Comparison of ENCODE assay signal across 8 cellular contexts in the genomic region with DNA sequence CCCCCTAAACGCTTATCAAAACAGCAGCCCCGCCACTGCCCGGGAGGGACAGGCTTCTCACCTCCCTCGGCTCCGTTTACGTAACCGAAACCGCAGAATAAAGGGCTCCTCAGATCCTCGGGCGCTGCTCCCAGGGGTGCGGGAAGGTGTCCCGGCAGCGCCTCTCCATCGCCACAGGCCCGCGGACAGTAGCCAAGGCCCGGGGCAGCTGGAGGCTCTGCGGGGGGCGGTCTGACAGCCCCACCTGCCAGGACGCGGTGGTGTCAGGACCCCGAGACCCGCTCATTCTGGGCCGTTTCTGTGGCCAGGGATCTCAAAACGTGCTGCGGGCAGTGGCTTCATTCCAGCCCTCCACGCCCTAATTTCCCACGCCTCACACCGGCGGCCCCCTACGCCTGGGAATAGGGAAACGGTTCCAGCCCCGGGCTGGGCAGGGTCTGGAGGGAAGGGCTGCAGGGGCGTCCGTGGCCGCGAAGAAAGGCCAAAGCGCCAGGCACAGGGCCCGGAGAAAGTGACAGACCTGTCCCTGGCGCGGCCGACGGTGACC. TPM values are rescaled to one million over a fixed set of nuclear protein-coding genes. Genes with fewer than 3 reads are reported as not detected.
DNase-seq lines count a peak whose midpoint lies in the region; ATAC-seq and TF ChIP-seq lines count a peak whose summit lies in the region.
"Not testable (repeated sequence)": the region's sequence is repeated elsewhere in the genome, so short reads cannot be mapped to it uniquely, and the experiment has no call there.

No MANE protein-coding gene starts in this region.

- no CpG with 5 or more reads among the region's 43 CpGs for whole genome bisulfite sequencing in neuronal stem cell (ENCODE audit: extremely low coverage in 2 of 2, insufficient read length in 2 of 2, insufficient replicate concordance in 1 of 2), 2 donors
- WGBS in thyroid gland, 2 donors: 0 to 1% methylated on average over 4 to 33 of the region's 43 CpGs

- not testable (repeated sequence) for H4K8ac ChIP-seq in neuronal stem cell (ENCODE audit: low read depth, low read length)

- peak overlapping the region; percentile 49 for H2BK15ac ChIP-seq in neuronal stem cell (ENCODE audit: low read length)

- not testable (repeated sequence) for H3K36me3 ChIP-seq in DOHH2 (ENCODE audit: control insufficient read depth, low read length); neuronal stem cell (replicated peaks in 1 of 2; ENCODE audit: control insufficient read depth in 2 of 2, insufficient read depth in 2 of 2, low read length in 2 of 2); thyroid gland

- not testable (repeated sequence) for H3K27ac Mint-ChIP-seq in dendritic cell treated with granulocyte-macrophage colony-stimulating factor and Interleukin-4, amounts not matched to agents 40 ng/mL and 50 ng/mL, for 4 days

- not testable (repeated sequence) for H4K91ac ChIP-seq in neuronal stem cell (ENCODE audit: low read depth, low read length, poor library complexity)

- H3K79me2 ChIP-seq in DOHH2 (ENCODE audit: control insufficient read depth, low read length): not testable (repeated sequence)

- TF ChIP-seq POLR2A in thyroid gland (IDR thresholded peaks at IDR 0.05): not testable (repeated sequence)

- H3F3A ChIP-seq in DOHH2 (ENCODE audit: control insufficient read depth, insufficient read depth): not testable (repeated sequence)

- H3K4me2 ChIP-seq in DOHH2 (ENCODE audit: low read length) (peak overlapping the region; percentile 48), neuronal stem cell (ENCODE audit: insufficient read depth, low read length, poor library complexity, severe bottlenecking) (peak overlapping the region; percentile 99)

- peak overlapping the region; percentile 97 for H3K4ac ChIP-seq in neuronal stem cell (ENCODE audit: low read length)

- DNase-seq in NCI-H510A (lab: John Stamatoyannopoulos, UW) (peak; percentile 26), thyroid gland (peak in 1 of 2 donors; percentile 24)
- peak; percentile 37 for DNase-seq in activated CD8-positive, alpha-beta memory T cell treated with anti-CD3 and anti-CD28 coated beads, Interleukin-2, amount 50 U/mL, for 4 hours
- not testable (repeated sequence) for DNase-seq in neuronal stem cell (ENCODE audit: low spot score)

- H2BK120ac ChIP-seq in neuronal stem cell (ENCODE audit: low read depth, low read length): peak overlapping the region; percentile 61

- H2AFZ ChIP-seq in neuronal stem cell (ENCODE audit: low read length): peak overlapping the region; percentile 96

- H2AK5ac ChIP-seq in neuronal stem cell (ENCODE audit: low read depth, low read length): peak overlapping the region; percentile 37

- not testable (repeated sequence) for H3K4me1 ChIP-seq in DOHH2 (ENCODE audit: control insufficient read depth, low read length); neuronal stem cell (ENCODE audit: control insufficient read depth in 2 of 2, insufficient read depth in 1 of 2, low read depth in 1 of 2, low read length in 2 of 2)
- H3K4me1 ChIP-seq in thyroid gland: peaks cover 7 to 14% of the 10 kb centered on the region in 2 donors

- H4K20me1 ChIP-seq in DOHH2 (ENCODE audit: control insufficient read depth, insufficient read depth, low read depth, low read length): not testable (repeated sequence)

- peaks cover 37% of the 10 kb centered on the region for H3K27me3 Mint-ChIP-seq in dendritic cell treated with granulocyte-macrophage colony-stimulating factor and Interleukin-4, amounts not matched to agents 40 ng/mL and 50 ng/mL, for 4 days

- peaks cover 11% of the 10 kb centered on the region for H3K27me3 ChIP-seq in DOHH2 (ENCODE audit: control insufficient read depth, low read length)
- H3K27me3 ChIP-seq in neuronal stem cell (ENCODE audit: control insufficient read depth in 3 of 3, insufficient read depth in 3 of 3, low read depth in 1 of 3, low read length in 3 of 3): peaks cover 0 to 17% (median 6%) of the 10 kb centered on the region in 3 experiments
- H3K27me3 ChIP-seq in thyroid gland: not testable (repeated sequence)

- H3K4me1 Mint-ChIP-seq in dendritic cell treated with granulocyte-macrophage colony-stimulating factor and Interleukin-4, amounts not matched to agents 40 ng/mL and 50 ng/mL, for 4 days (ENCODE audit: low read depth): not testable (repeated sequence)

- H2BK5ac ChIP-seq in neuronal stem cell (ENCODE audit: low read length): peak overlapping the region; percentile 66

- H3K36me3 Mint-ChIP-seq in dendritic cell treated with granulocyte-macrophage colony-stimulating factor and Interleukin-4, amounts not matched to agents 40 ng/mL and 50 ng/mL, for 4 days (ENCODE audit: low read depth): not testable (repeated sequence)

- intact Hi-C loops in dendritic cell treated with granulocyte-macrophage colony-stimulating factor and Interleukin-4, amounts not matched to agents 40 ng/mL and 50 ng/mL, for 4 days (cut with micrococcal nuclease); thyroid gland (cut with DNase I): not testable (repeated sequence)

- peak overlapping the region; percentile 58 for H3K4me3 ChIP-seq in DOHH2 (ENCODE audit: low read length)
- peak overlapping the region; percentile 44 for H3K4me3 ChIP-seq in iPS-18c (ENCODE audit: insufficient read depth, low read depth, low read length)
- peak overlapping the region; percentile 69 to 72 for H3K4me3 ChIP-seq in neuronal stem cell (ENCODE audit: low read length in 2 of 2)
- peak overlapping the region; percentile 6 to 87 (median 64) for H3K4me3 ChIP-seq in thyroid gland (replicated peaks in 1 of 3)

- H3K9me2 ChIP-seq in DOHH2 (replicated peaks; ENCODE audit: control insufficient read depth, low read length): not testable (repeated sequence)

- not testable (repeated sequence) for TF ChIP-seq CTCF in DOHH2 (IDR thresholded peaks at IDR 0.05; ENCODE audit: low read depth, low read length, poor library complexity, severe bottlenecking); thyroid gland (IDR thresholded peaks at IDR 0.05)

- not testable (repeated sequence) for H3K9me3 Mint-ChIP-seq in dendritic cell treated with granulocyte-macrophage colony-stimulating factor and Interleukin-4, amounts not matched to agents 40 ng/mL and 50 ng/mL, for 4 days

- peak overlapping the region; percentile 89 for H3K14ac ChIP-seq in neuronal stem cell (ENCODE audit: low read length)

- peak; percentile 7 for ATAC-seq in HG02938 (IDR thresholded peaks at IDR 0.05; ENCODE audit: unreplicated experiment)

- H3K79me1 ChIP-seq in neuronal stem cell (ENCODE audit: low read depth, low read length): not testable (repeated sequence)

- H3K9ac ChIP-seq in neuronal stem cell (ENCODE audit: low read depth, low read length, poor library complexity): peak overlapping the region; percentile 60

- peak overlapping the region; percentile 41 for H2BK12ac ChIP-seq in neuronal stem cell (ENCODE audit: low read length)

- H3K4me3 Mint-ChIP-seq in dendritic cell treated with granulocyte-macrophage colony-stimulating factor and Interleukin-4, amounts not matched to agents 40 ng/mL and 50 ng/mL, for 4 days: peak overlapping the region; percentile 6

- H3K23ac ChIP-seq in neuronal stem cell (ENCODE audit: low read depth, low read length, poor library complexity): peak overlapping the region; percentile 73

- H3K9me3 ChIP-seq in DOHH2 (ENCODE audit: control insufficient read depth, insufficient read depth, low read length); iPS-18c (ENCODE audit: control insufficient read depth, insufficient read depth, low read length); neuronal stem cell (replicated peaks in 1 of 2; ENCODE audit: control insufficient read depth in 2 of 2, insufficient read depth in 1 of 2, low read depth in 1 of 2, low read length in 2 of 2); thyroid gland: not testable (repeated sequence)

- H3K27ac ChIP-seq in DOHH2 (ENCODE audit: low read depth, low read length); neuronal stem cell (replicated peaks; ENCODE audit: low read length); thyroid gland: not testable (repeated sequence)

- H3K18ac ChIP-seq in neuronal stem cell (ENCODE audit: low read length): peak overlapping the region; percentile 96

RNA-seq across cellular contexts. Expression of a gene that starts 0.6 kb away (rescaled TPM):
- polyA plus RNA-seq in neuronal stem cell (2013, experiment 1 of 2): 2.4 TPM
- 2.2 TPM for polyA plus RNA-seq in neuronal stem cell (2013, experiment 2 of 2)
- 1 to 10 TPM; 1.6 to 6.8 (median 2.9) TPM for total RNA-seq in thyroid gland
